ENCODE assay signal across 24 cellular contexts in the genomic region with DNA sequence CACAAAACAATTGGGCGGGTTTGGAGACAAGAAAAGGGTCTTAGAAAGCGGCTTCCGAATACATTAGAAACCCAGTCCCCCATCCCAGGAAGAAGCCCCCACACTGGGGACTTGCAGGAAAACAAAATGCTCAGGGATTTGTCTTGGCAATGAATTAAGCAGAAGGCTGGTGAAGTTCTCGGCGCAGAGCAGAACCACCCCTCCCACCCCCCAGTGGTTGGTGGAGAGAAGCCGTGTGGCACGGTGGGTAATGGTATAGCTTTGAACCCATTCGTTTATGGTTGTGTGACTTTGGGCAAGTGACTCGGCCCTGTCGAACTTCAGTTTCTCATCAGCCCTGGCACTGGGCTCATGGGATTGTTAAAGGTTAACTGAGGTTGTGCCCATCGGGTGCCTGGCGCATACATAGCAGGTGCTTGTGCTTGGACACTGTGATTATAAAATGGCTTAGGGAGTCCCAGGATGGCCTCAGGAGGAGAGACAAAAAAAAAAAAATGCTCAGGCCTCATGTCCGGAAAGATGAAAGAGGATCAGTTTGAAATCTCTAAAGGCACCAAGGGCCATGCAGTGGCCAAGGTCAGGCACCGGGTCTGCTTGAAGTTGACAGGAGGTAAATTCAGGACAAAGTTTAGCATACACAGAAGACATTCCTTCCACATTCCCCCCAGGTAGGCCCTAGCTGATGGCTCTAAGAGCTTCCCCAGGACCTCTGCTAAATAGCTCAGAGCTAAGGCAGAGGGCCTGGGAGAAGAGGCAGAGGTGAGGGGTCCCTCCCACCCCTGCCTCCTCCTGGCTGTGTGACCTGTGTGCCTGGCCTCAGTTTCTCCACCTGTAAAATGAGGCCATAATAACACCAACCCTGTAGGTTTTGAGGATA.
DNase-seq lines count a peak whose midpoint lies in the region; ATAC-seq and TF ChIP-seq lines count a peak whose summit lies in the region.
"Had no signal": no experiment of that assay in that cellular context is flagged by ENCODE, and none has a peak within 500 bp of the region (broad histone marks: within the 10 kb centered on the region; RNA-seq: fewer than 3 reads in every experiment).

No MANE protein-coding gene starts in this region.

- H3K27me3 Mint-ChIP-seq in activated naive CD8-positive, alpha-beta T cell treated with anti-CD3 and anti-CD28 coated beads for 36 hours: peaks cover 16% of the 10 kb centered on the region
- H3K27me3 Mint-ChIP-seq: activated naive CD8-positive, alpha-beta T cell; T-cell had no signal

- H3K36me3 Mint-ChIP-seq in activated naive CD8-positive, alpha-beta T cell treated with anti-CD3 and anti-CD28 coated beads for 36 hours: no peaks in the 10 kb centered on the region
- H3K36me3 Mint-ChIP-seq: activated CD8-positive, alpha-beta memory T cell treated with anti-CD3 and anti-CD28 coated beads, Interleukin-2, amount 10 ng/mL, durations not matched to agents 7 days and 5 days; activated naive CD8-positive, alpha-beta T cell; T-cell had no signal

- DNase-seq in left colon: no peak
- DNase-seq in psoas muscle: no peak
- no peak for DNase-seq in NCI-H146 (lab: John Stamatoyannopoulos, UW)
- DNase-seq in activated naive CD8-positive, alpha-beta T cell treated with anti-CD3 and anti-CD28 coated beads for 36 hours: no peak
- no peak for DNase-seq in stimulated activated CD8-positive, alpha-beta memory T cell treated with anti-CD3 and anti-CD28 coated beads, Interleukin-4, amount 100 ng/mL, for 48 hours
- no peak for DNase-seq in stimulated activated naive CD4-positive, alpha-beta T cell (lab: John Stamatoyannopoulos, UW)
- DNase-seq: activated CD4-positive, alpha-beta T cell treated with anti-CD3 and anti-CD28 coated beads for 4 hours; activated CD8-positive, alpha-beta memory T cell treated with anti-CD3 and anti-CD28 coated beads, Interleukin-2, amount 10 ng/mL, durations not matched to agents 7 days and 5 days; cortex of kidney; glutamatergic neuron; HFFc6; IMR-90; mammary epithelial cell; naive B cell; NCI-H1417; NCI-H526 treated with DMSO at 0.1 percent for 48 hours; SHP77 treated with DMSO at 0.1 percent for 48 hours; T-cell had no signal

- peaks cover 31% of the 10 kb centered on the region for H3K4me1 ChIP-seq in psoas muscle

- H3K9me3 Mint-ChIP-seq in activated naive CD8-positive, alpha-beta T cell treated with anti-CD3 and anti-CD28 coated beads for 36 hours: no peaks in the 10 kb centered on the region
- H3K9me3 Mint-ChIP-seq: activated T-helper 17 cell treated with anti-CD3 and anti-CD28 coated beads, Interleukin-2, amount 50 U/mL, for 72 hours; HFFc6; T-cell had no signal

- ATAC-seq in left colon (peak; percentile 16), psoas muscle (peak; percentile 45 to 82 (median 72))
- ATAC-seq: activated CD8-positive, alpha-beta memory T cell treated with anti-CD3 and anti-CD28 coated beads, Interleukin-2, amount 10 ng/mL, durations not matched to agents 7 days and 5 days; activated T-helper 17 cell treated with anti-CD3 and anti-CD28 coated beads, Interleukin-2, amount 50 U/mL, for 72 hours; T-cell had no signal

- no peak for TF ChIP-seq CTCF in C4-2B (conservative IDR thresholded peaks at IDR 0.05)
- TF ChIP-seq CTCF in VCaP (conservative IDR thresholded peaks at IDR 0.05): no peak
- TF ChIP-seq CTCF in psoas muscle (IDR thresholded peaks at IDR 0.05): no peak

- H3K27ac Mint-ChIP-seq in activated naive CD8-positive, alpha-beta T cell treated with anti-CD3 and anti-CD28 coated beads for 36 hours: no peak overlapping the region
- H3K27ac Mint-ChIP-seq: activated CD8-positive, alpha-beta memory T cell treated with anti-CD3 and anti-CD28 coated beads, Interleukin-2, amount 10 ng/mL, durations not matched to agents 7 days and 5 days; activated naive CD8-positive, alpha-beta T cell; HFFc6; naive B cell had no signal

- H3K9me3 ChIP-seq in psoas muscle: no peaks in the 10 kb centered on the region

- no peaks in the 10 kb centered on the region for H3K27me3 ChIP-seq in psoas muscle (ENCODE audit: insufficient read depth in 3 of 3, low read length in 2 of 3)

- WGBS in psoas muscle, 3 donors: 42 to 56% (median 44%) methylated on average over 14 of the region's 14 CpGs

- no peaks in the 10 kb centered on the region for H3K36me3 ChIP-seq in psoas muscle (ENCODE audit: insufficient read depth in 1 of 2, low read depth in 1 of 2)

- no peak overlapping the region for H3K4me3 Mint-ChIP-seq in activated naive CD8-positive, alpha-beta T cell treated with anti-CD3 and anti-CD28 coated beads for 36 hours
- H3K4me3 Mint-ChIP-seq: activated CD8-positive, alpha-beta memory T cell treated with anti-CD3 and anti-CD28 coated beads, Interleukin-2, amount 10 ng/mL, durations not matched to agents 7 days and 5 days; activated naive CD8-positive, alpha-beta T cell; activated T-helper 17 cell treated with anti-CD3 and anti-CD28 coated beads, Interleukin-2, amount 50 U/mL, for 72 hours; HFFc6; naive B cell; T-cell had no signal

- H3K4me3 ChIP-seq in psoas muscle: no peak overlapping the region
- H3K4me3 ChIP-seq: skin epidermis had no signal

- H3K27ac ChIP-seq in C4-2B (peak overlapping the region; percentile 31; the same call in 1 of the 2 replicates), VCaP (peak overlapping the region; percentile 34), psoas muscle (peak overlapping the region; percentile 72)
- H3K27ac ChIP-seq: HL-60, skin epidermis had no signal

- intact Hi-C loops in left colon (cut with DNase I, micrococcal nuclease) (no loop called here), psoas muscle (cut with DNase I) (no loop called here)

- peaks cover 26% of the 10 kb centered on the region for H3K4me1 Mint-ChIP-seq in activated naive CD8-positive, alpha-beta T cell treated with anti-CD3 and anti-CD28 coated beads for 36 hours
